In genomic region chr11:125519865-125520834, GRCh38 we compare ENCODE assay signal across 21 cellular contexts. TPM values are rescaled to one million over a fixed set of nuclear protein-coding genes. Genes with fewer than 3 reads are reported as not detected.
DNase-seq lines count a peak whose midpoint lies in the region; ATAC-seq, FAIRE-seq and TF ChIP-seq lines count a peak whose summit lies in the region.
"Had no signal": no experiment of that assay in that cellular context is flagged by ENCODE, and none has a peak within 500 bp of the region (broad histone marks: within the 10 kb centered on the region; RNA-seq: fewer than 3 reads in every experiment).

No MANE protein-coding gene starts in this region.

- no peak overlapping the region for H3K27ac ChIP-seq in RWPE2 (ENCODE audit: poor library complexity, severe bottlenecking)
- no peak overlapping the region for H3K27ac ChIP-seq in K562 (ENCODE audit: extremely low read depth, low read depth, low read length)
- H3K27ac ChIP-seq in trophoblast cell (ENCODE audit: low read depth, low read length) = no peak overlapping the region

- peaks cover under 1% of the 10 kb centered on the region for H3K36me3 Mint-ChIP-seq in activated CD8-positive, alpha-beta T cell treated with anti-CD3 and anti-CD28 coated beads for 36 hours (ENCODE audit: low read depth)
- peaks cover 11% of the 10 kb centered on the region for H3K36me3 Mint-ChIP-seq in activated CD8-positive, alpha-beta T cell treated with anti-CD3 and anti-CD28 coated beads, Interleukin-2, amount 10 ng/mL, durations not matched to agents 7 days and 5 days (ENCODE audit: low read depth)
- H3K36me3 Mint-ChIP-seq: CD4-positive, CD25-positive, alpha-beta regulatory T cell had no signal

- H3K27me3 ChIP-seq in RWPE2 (ENCODE audit: insufficient read depth, poor library complexity, severe bottlenecking) (no peaks in the 10 kb centered on the region), K562 (ENCODE audit: control insufficient read depth in 2 of 2, insufficient read depth in 2 of 2, low read length in 2 of 2) (no peaks in the 10 kb centered on the region), trophoblast cell (ENCODE audit: insufficient read depth, low read length) (no peaks in the 10 kb centered on the region)

- H3K4ac ChIP-seq in trophoblast cell (ENCODE audit: low read depth, low read length) = no peak overlapping the region

- peak; percentile 45 for DNase-seq in activated CD8-positive, alpha-beta T cell treated with anti-CD3 and anti-CD28 coated beads for 36 hours
- no peak for DNase-seq in activated CD8-positive, alpha-beta T cell treated with anti-CD3 and anti-CD28 coated beads, Interleukin-2, amount 10 ng/mL, durations not matched to agents 7 days and 5 days
- no peak for DNase-seq in RWPE2 (ENCODE audit: low spot score)
- DNase-seq in K562 (ENCODE audit: extremely low read depth in 1 of 4, low spot score in 3 of 4) = no peak
- peak; percentile 49 to 68 for DNase-seq in trophoblast cell
- DNase-seq: CD4-positive, CD25-positive, alpha-beta regulatory T cell; EL; GF-D8; IMR-90; NCI-H1694; NCI-H2081; NCI-H2171; NCI-H345; NCI-H524 treated with DMSO at 0.1 percent for 48 hours; PC-3; SHP77 had no signal

- H3K36me3 ChIP-seq in RWPE2 (ENCODE audit: low read depth) = no peaks in the 10 kb centered on the region
- no peaks in the 10 kb centered on the region for H3K36me3 ChIP-seq in K562 (ENCODE audit: control insufficient read depth, insufficient read depth, low read length)
- peaks cover 0 to 2% of the 10 kb centered on the region in 2 experiments for H3K36me3 ChIP-seq in trophoblast cell (ENCODE audit: control insufficient read depth in 1 of 2, insufficient read depth in 2 of 2, low read length in 2 of 2)

- no peak overlapping the region for H2AK5ac ChIP-seq in trophoblast cell (ENCODE audit: low read length)

- H4K12ac ChIP-seq in trophoblast cell (ENCODE audit: low read depth, low read length) = no peak overlapping the region

- no TSS peak for BruUV-seq in K562 (replicated peaks; lab: Mats Ljungman, UMichigan)

- H2BK5ac ChIP-seq in trophoblast cell (ENCODE audit: low read depth, low read length, poor library complexity) = no peak overlapping the region

- no peaks in the 10 kb centered on the region for H4K20me1 ChIP-seq in K562 (replicated peaks; ENCODE audit: control insufficient read depth, insufficient read depth, low read length)

- no peak overlapping the region for H3K23ac ChIP-seq in trophoblast cell (ENCODE audit: low read length)

- no peak overlapping the region for H3K18ac ChIP-seq in trophoblast cell (ENCODE audit: low read length)

- H3K79me1 ChIP-seq in trophoblast cell (ENCODE audit: low read length) = no peaks in the 10 kb centered on the region

- no peaks in the 10 kb centered on the region for H3K4me1 ChIP-seq in RWPE2 (ENCODE audit: insufficient read depth, poor library complexity, severe bottlenecking)
- peaks cover 0 to 16% of the 10 kb centered on the region in 2 experiments; a peak in 4 of 5 replicates for H3K4me1 ChIP-seq in K562 (replicated peaks in 1 of 2; ENCODE audit: control insufficient read depth in 2 of 2, insufficient read depth in 2 of 2, low read length in 2 of 2)
- no peaks in the 10 kb centered on the region for H3K4me1 ChIP-seq in trophoblast cell (ENCODE audit: control insufficient read depth in 1 of 2, insufficient read depth in 2 of 2, low read length in 2 of 2)

- H3K79me2 ChIP-seq in K562 (ENCODE audit: control insufficient read depth, insufficient read depth, low read length) = no peaks in the 10 kb centered on the region
- H3K79me2 ChIP-seq in trophoblast cell (ENCODE audit: control insufficient read depth, insufficient read depth, low read length, poor library complexity) = peaks cover 2% of the 10 kb centered on the region

- no peak overlapping the region for H3K4me3 ChIP-seq in RWPE2 (ENCODE audit: severe bottlenecking)
- no peak overlapping the region for H3K4me3 ChIP-seq in K562
- no peak overlapping the region for H3K4me3 ChIP-seq in trophoblast cell (ENCODE audit: low read depth, low read length)

- H2BK120ac ChIP-seq in trophoblast cell (ENCODE audit: insufficient read depth, low read length, poor library complexity) = no peak overlapping the region

- FAIRE-seq in K562 (lab: Jason Lieb, UNC) = no peak
- FAIRE-seq: GM19239, H1 had no signal

- CTCF ChIA-PET in activated CD8-positive, alpha-beta T cell treated with anti-CD3 and anti-CD28 coated beads for 36 hours (lab: Charles Lee) = no interaction called here
- CTCF ChIA-PET in activated CD8-positive, alpha-beta T cell treated with anti-CD3 and anti-CD28 coated beads, Interleukin-2, amount 10 ng/mL, durations not matched to agents 7 days and 5 days (lab: Charles Lee) = no interaction called here
- CTCF ChIA-PET in K562 (lab: Yijun Ruan, JAX; ENCODE audit: low intra/inter-chr PET ratio) = no interaction called here

- no peak overlapping the region for H2BK12ac ChIP-seq in trophoblast cell (ENCODE audit: low read length)

- POLR2A ChIA-PET in activated CD8-positive, alpha-beta T cell treated with anti-CD3 and anti-CD28 coated beads for 36 hours (lab: Charles Lee) = no interaction called here
- POLR2A ChIA-PET in activated CD8-positive, alpha-beta T cell treated with anti-CD3 and anti-CD28 coated beads, Interleukin-2, amount 10 ng/mL, durations not matched to agents 7 days and 5 days (lab: Charles Lee) = no interaction called here
- POLR2A ChIA-PET in K562 (lab: Yijun Ruan, JAX) = interaction anchor here (1.1 kb wide), 1 partner anchor 13 kb away, joined by 4 read pairs; no protein-coding TSS in a partner anchor

- H3K4me1 Mint-ChIP-seq in activated CD8-positive, alpha-beta T cell treated with anti-CD3 and anti-CD28 coated beads for 36 hours (ENCODE audit: low read depth) = peaks cover 23% of the 10 kb centered on the region
- H3K4me1 Mint-ChIP-seq in activated CD8-positive, alpha-beta T cell treated with anti-CD3 and anti-CD28 coated beads, Interleukin-2, amount 10 ng/mL, durations not matched to agents 7 days and 5 days (ENCODE audit: low read depth) = peaks cover 27% of the 10 kb centered on the region

- H3K9me3 ChIP-seq in RWPE2 (ENCODE audit: severe bottlenecking) (no peaks in the 10 kb centered on the region), K562 (replicated peaks; ENCODE audit: control insufficient read depth, insufficient read depth, low read depth, low read length) (peaks cover 12% of the 10 kb centered on the region), trophoblast cell (ENCODE audit: insufficient read depth, low read depth, low read length) (peaks cover 7% of the 10 kb centered on the region)

- TF ChIP-seq CTCF in activated CD8-positive, alpha-beta T cell treated with anti-CD3 and anti-CD28 coated beads for 36 hours (IDR thresholded peaks at IDR 0.05) = no peak
- TF ChIP-seq CTCF in RWPE2 (IDR thresholded peaks at IDR 0.05; ENCODE audit: poor library complexity, severe bottlenecking) = no peak
- no peak for TF ChIP-seq CTCF in K562 (IDR thresholded peaks at IDR 0.05 in 2 of 3, conservative IDR thresholded peaks at IDR 0.05 in 1 of 3; ENCODE audit: insufficient read depth in 2 of 3, low read depth in 1 of 3, low read length in 3 of 3)

- H3K9me1 ChIP-seq in K562 (ENCODE audit: control insufficient read depth, insufficient read depth, low read length) = no peaks in the 10 kb centered on the region

- H4K8ac ChIP-seq in trophoblast cell (ENCODE audit: low read depth, low read length) = no peak overlapping the region

- intact Hi-C loops in activated CD8-positive, alpha-beta T cell treated with anti-CD3 and anti-CD28 coated beads for 36 hours (cut with micrococcal nuclease) = no loop called here
- intact Hi-C loops in K562 (cut with micrococcal nuclease) = no loop called here

- TF ChIP-seq RAD21 in K562 (CRISPR knock-in tag; conservative IDR thresholded peaks at IDR 0.05 in 1 of 2, IDR thresholded peaks at IDR 0.05 in 1 of 2) = no peak

- peak overlapping the region; percentile 83 for H3K27ac Mint-ChIP-seq in activated CD8-positive, alpha-beta T cell treated with anti-CD3 and anti-CD28 coated beads for 36 hours
- H3K27ac Mint-ChIP-seq in activated CD8-positive, alpha-beta T cell treated with anti-CD3 and anti-CD28 coated beads, Interleukin-2, amount 10 ng/mL, durations not matched to agents 7 days and 5 days = no peak overlapping the region
- H3K27ac Mint-ChIP-seq: CD4-positive, CD25-positive, alpha-beta regulatory T cell had no signal

- no peaks in the 10 kb centered on the region for H3K27me3 Mint-ChIP-seq in activated CD8-positive, alpha-beta T cell treated with anti-CD3 and anti-CD28 coated beads for 36 hours
- H3K27me3 Mint-ChIP-seq in activated CD8-positive, alpha-beta T cell treated with anti-CD3 and anti-CD28 coated beads, Interleukin-2, amount 10 ng/mL, durations not matched to agents 7 days and 5 days (ENCODE audit: low read depth) = no peaks in the 10 kb centered on the region
- H3K27me3 Mint-ChIP-seq: CD4-positive, CD25-positive, alpha-beta regulatory T cell had no signal

- no peak for TF ChIP-seq POLR2A in K562 (conservative IDR thresholded peaks at IDR 0.05)

- no peak overlapping the region; the same call in 1 of the 2 replicates for H2AFZ ChIP-seq in K562 (ENCODE audit: low read depth, low read length)
- H2AFZ ChIP-seq in trophoblast cell (ENCODE audit: insufficient read depth, low read length, poor library complexity) = no peak overlapping the region

- H3K9ac ChIP-seq in K562 (ENCODE audit: insufficient read depth in 1 of 2, low read depth in 2 of 2, low read length in 2 of 2) = no peak overlapping the region
- no peak overlapping the region for H3K9ac ChIP-seq in trophoblast cell (ENCODE audit: low read length)

- no peak for TF ChIP-seq EP300 in K562 (IDR thresholded peaks at IDR 0.05; ENCODE audit: low read length)

- WGBS in K562 (ENCODE audit: insufficient coverage, low coverage, missing lambda C conversion rate) = 78% methylated on average over 2 of the region's 2 CpGs
- WGBS in trophoblast cell (ENCODE audit: extremely low coverage, insufficient coverage, insufficient read length) = no CpG with 5 or more reads among the region's 2 CpGs

- in situ Hi-C loops in K562 (cut with MboI) = no loop called here

- no peak overlapping the region for H3K14ac ChIP-seq in trophoblast cell (ENCODE audit: low read length)

- H3K9me3 Mint-ChIP-seq in activated CD8-positive, alpha-beta T cell treated with anti-CD3 and anti-CD28 coated beads for 36 hours = peaks cover 5% of the 10 kb centered on the region
- no peaks in the 10 kb centered on the region for H3K9me3 Mint-ChIP-seq in activated CD8-positive, alpha-beta T cell treated with anti-CD3 and anti-CD28 coated beads, Interleukin-2, amount 10 ng/mL, durations not matched to agents 7 days and 5 days (ENCODE audit: insufficient read depth)

- no peak overlapping the region for H4K91ac ChIP-seq in trophoblast cell (ENCODE audit: low read depth, low read length)

- H3K4me2 ChIP-seq in K562 (ENCODE audit: insufficient read depth, low read length) (no peak overlapping the region), trophoblast cell (ENCODE audit: low read length) (no peak overlapping the region)

- peak; percentile 83 for ATAC-seq in activated CD8-positive, alpha-beta T cell treated with anti-CD3 and anti-CD28 coated beads for 36 hours
- ATAC-seq in activated CD8-positive, alpha-beta T cell treated with anti-CD3 and anti-CD28 coated beads, Interleukin-2, amount 10 ng/mL, durations not matched to agents 7 days and 5 days = no peak
- ATAC-seq in RWPE2 (ENCODE audit: low read depth) (peak; percentile 50; the same call in 1 of the 3 replicates), K562 (no peak), GM21825 (IDR thresholded peaks at IDR 0.05; ENCODE audit: unreplicated experiment) (no peak), HG03521 (IDR thresholded peaks at IDR 0.05; ENCODE audit: unreplicated experiment) (no peak)
- ATAC-seq: HCT116, PC-3 had no signal

- H3K4me3 Mint-ChIP-seq in activated CD8-positive, alpha-beta T cell treated with anti-CD3 and anti-CD28 coated beads for 36 hours = no peak overlapping the region
- no peak overlapping the region for H3K4me3 Mint-ChIP-seq in activated CD8-positive, alpha-beta T cell treated with anti-CD3 and anti-CD28 coated beads, Interleukin-2, amount 10 ng/mL, durations not matched to agents 7 days and 5 days
- H3K4me3 Mint-ChIP-seq: CD4-positive, CD25-positive, alpha-beta regulatory T cell had no signal

RNA-seq across cellular contexts. Expression of gene FEZ1, which starts 24.1 kb away (rescaled TPM):
- 1 to 10 TPM; 4.5 to 6.0 TPM for total RNA-seq in activated CD8-positive, alpha-beta T cell treated with anti-CD3 and anti-CD28 coated beads for 36 hours
- 1 to 10 TPM in 1 of 2 experiments, under 1 TPM in 1; 0.92 to 1.2 TPM for total RNA-seq in activated CD8-positive, alpha-beta T cell treated with anti-CD3 and anti-CD28 coated beads, Interleukin-2, amount 10 ng/mL, durations not matched to agents 7 days and 5 days
- 4.1 and 5.5 TPM in 2 replicates for total RNA-seq in K562 (2011; cell fraction: chromatin; rRNA removed; ENCODE audit: low replicate concordance)
- total RNA-seq in K562 (2011; cell fraction: nucleolus; rRNA removed) = 1.3 and 1.6 TPM in 2 replicates
- total RNA-seq in K562 (2011; cell fraction: nucleoplasm; rRNA removed) = 5.9 and 6.2 TPM in 2 replicates
- total RNA-seq in K562 (2014; rRNA removed) (6.7 and 10.0 TPM in 2 replicates), K562 (2014; rRNA removed; fragmentation: Illumina TruSeq; extraction: Trizol) (7.5 and 8.5 TPM in 2 replicates), K562 (2015; rRNA removed; fragmentation: Illumina TruSeq; extraction: Trizol) (8.1 and 8.8 TPM in 2 replicates), K562 (2021) (7.9 and 8.2 TPM in 2 replicates)
- polyA plus RNA-seq in K562 (2011; rRNA removed) (10.6 and 13.0 TPM in 2 replicates), K562 (2014; fragmentation: Illumina TruSeq; extraction: Trizol) (9.2 and 11.2 TPM in 2 replicates), K562 (2014; fragmentation: Nextera tagmentation; extraction: Ambion mirVana) (1 to 10 TPM; 4.6 to 5.1 TPM), K562 (2014; rRNA removed) (6.6 and 9.2 TPM in 2 replicates)
- polyA plus RNA-seq in K562 (2011; cell fraction: cytosol; rRNA removed) = 7.9 and 11.9 TPM in 2 replicates
- 4.2 and 9.9 TPM in 2 replicates for polyA plus RNA-seq in K562 (2011; cell fraction: nucleus; rRNA removed)
- polyA plus RNA-seq in K562 (2012) = 11.3 and 11.6 TPM in 2 replicates
- polyA minus RNA-seq in K562 (2011; rRNA and poly(A)+ RNA removed) = 7.7 and 14.4 TPM in 2 replicates
- 4.2 and 6.9 TPM in 2 replicates for polyA minus RNA-seq in K562 (2011; cell fraction: cytosol; rRNA and poly(A)+ RNA removed)
- polyA minus RNA-seq in K562 (2011; cell fraction: nucleus; rRNA and poly(A)+ RNA removed) = 0.94 and 4.2 TPM in 2 replicates
- polyA plus RNA-seq in trophoblast cell (2013) = 6.1 and 6.2 TPM in 2 replicates

RNA-seq across cellular contexts. Expression of gene EI24, which starts 49.1 kb away (rescaled TPM):
- total RNA-seq in activated CD8-positive, alpha-beta T cell treated with anti-CD3 and anti-CD28 coated beads for 36 hours = 10 to 100 TPM; 42.8 to 44.1 TPM
- total RNA-seq in activated CD8-positive, alpha-beta T cell treated with anti-CD3 and anti-CD28 coated beads, Interleukin-2, amount 10 ng/mL, durations not matched to agents 7 days and 5 days = 10 to 100 TPM; 45.8 to 46.2 TPM
- 79.5 and 79.6 TPM in 2 replicates for total RNA-seq in K562 (2011; cell fraction: chromatin; rRNA removed; ENCODE audit: low replicate concordance)
- 86.2 and 96.6 TPM in 2 replicates for total RNA-seq in K562 (2011; cell fraction: nucleolus; rRNA removed)
- 142 and 189 TPM in 2 replicates for total RNA-seq in K562 (2011; cell fraction: nucleoplasm; rRNA removed)
- 151 and 192 TPM in 2 replicates for total RNA-seq in K562 (2014; rRNA removed)
- 187 and 198 TPM in 2 replicates for total RNA-seq in K562 (2014; rRNA removed; fragmentation: Illumina TruSeq; extraction: Trizol)
- total RNA-seq in K562 (2015; rRNA removed; fragmentation: Illumina TruSeq; extraction: Trizol) = 160 and 168 TPM in 2 replicates
- total RNA-seq in K562 (2021) = 159 and 165 TPM in 2 replicates
- 128 and 239 TPM in 2 replicates for polyA plus RNA-seq in K562 (2011; rRNA removed)
- polyA plus RNA-seq in K562 (2011; cell fraction: cytosol; rRNA removed) = 178 and 192 TPM in 2 replicates
- 52.1 and 69.8 TPM in 2 replicates for polyA plus RNA-seq in K562 (2011; cell fraction: nucleus; rRNA removed)
- polyA plus RNA-seq in K562 (2012) = 121 and 150 TPM in 2 replicates
- 249 and 260 TPM in 2 replicates for polyA plus RNA-seq in K562 (2014; fragmentation: Illumina TruSeq; extraction: Trizol)
- 10 to 100 TPM; 50.4 to 72.2 TPM for polyA plus RNA-seq in K562 (2014; fragmentation: Nextera tagmentation; extraction: Ambion mirVana)
- polyA plus RNA-seq in K562 (2014; rRNA removed) = 182 and 210 TPM in 2 replicates
- 155 and 274 TPM in 2 replicates for polyA minus RNA-seq in K562 (2011; rRNA and poly(A)+ RNA removed)
- 34.8 and 79.5 TPM in 2 replicates for polyA minus RNA-seq in K562 (2011; cell fraction: cytosol; rRNA and poly(A)+ RNA removed)
- polyA minus RNA-seq in K562 (2011; cell fraction: nucleus; rRNA and poly(A)+ RNA removed) = 17.2 and 23.3 TPM in 2 replicates
- 122 and 131 TPM in 2 replicates for polyA plus RNA-seq in trophoblast cell (2013)

Comparison
In these comparisons a context has a peak if more than half of its experiments do, and no peak if none do; other contexts are left out.
1. ATAC-seq: peak in activated CD8-positive, alpha-beta T cell treated with anti-CD3 and anti-CD28 coated beads for 36 hours (single experiment) and RWPE2 (single experiment); none in activated CD8-positive, alpha-beta T cell treated with anti-CD3 and anti-CD28 coated beads, Interleukin-2, amount 10 ng/mL, durations not matched to agents 7 days and 5 days (single experiment), K562 (single experiment), GM21825 (single experiment) and HG03521 (single experiment).
2. DNase-seq: peak in activated CD8-positive, alpha-beta T cell treated with anti-CD3 and anti-CD28 coated beads for 36 hours (single experiment) and trophoblast cell (2 of 2); none in activated CD8-positive, alpha-beta T cell treated with anti-CD3 and anti-CD28 coated beads, Interleukin-2, amount 10 ng/mL, durations not matched to agents 7 days and 5 days (single experiment), RWPE2 (single experiment) and K562 (0 of 4).